ENCODE assay signal across 8 cellular contexts in the genomic region with DNA sequence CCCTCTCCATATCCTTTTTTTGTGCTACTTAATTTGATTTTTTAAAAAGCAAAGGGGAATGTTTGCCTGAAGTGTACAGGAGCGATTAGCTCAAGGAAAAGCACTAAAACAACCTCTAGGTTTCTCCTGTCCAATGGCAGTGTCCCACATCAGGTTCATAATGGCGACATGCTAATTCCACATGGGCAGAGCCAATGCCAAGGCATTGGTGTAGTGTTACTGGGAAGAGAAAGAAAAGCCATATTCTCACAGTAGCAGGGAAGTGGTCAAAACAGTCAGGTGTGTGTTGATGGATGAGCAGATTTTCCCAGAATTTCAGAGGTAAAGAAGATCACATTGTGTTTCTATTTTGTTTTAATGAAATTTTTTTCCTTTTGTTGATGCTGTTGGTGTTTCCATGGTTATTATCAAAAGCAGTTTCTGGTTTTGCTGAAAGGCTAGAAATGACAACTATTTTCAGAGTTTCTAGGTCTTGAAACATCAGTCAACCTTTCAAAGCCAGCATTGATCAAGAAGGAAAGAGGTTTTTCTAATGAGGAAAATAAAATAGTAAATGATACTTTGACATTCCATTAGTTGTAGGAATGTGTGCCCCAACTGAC.
DNase-seq lines count a peak whose midpoint lies in the region; ATAC-seq, FAIRE-seq and TF ChIP-seq lines count a peak whose summit lies in the region.

No MANE protein-coding gene starts in this region.

- peak in 1 of 2 experiments; percentile 29 for DNase-seq in A549 (ENCODE audit: low read depth in 1 of 2, low spot score in 1 of 2)
- no peak for DNase-seq in GM12878 (ENCODE audit: low read depth, low spot score)
- DNase-seq in left lung = no peak
- no peak for DNase-seq in stimulated activated naive CD8-positive, alpha-beta T cell treated with anti-CD3 and anti-CD28 coated beads, Interleukin-15, Interleukin-2, amounts not matched to agents 100 U/mL and 50 U/mL, for 24 hours
- no peak for DNase-seq in activated CD8-positive, alpha-beta memory T cell treated with anti-CD3 and anti-CD28 coated beads, Interleukin-2, amount 50 U/mL, for 48 hours
- DNase-seq in NOMO-1 treated with DMSO at 0.1 percent for 48 hours (lab: John Stamatoyannopoulos, UW; ENCODE audit: unreplicated experiment) = no peak

- 82% methylated on average over 2 of the region's 2 CpGs for WGBS in A549 (ENCODE audit: missing lambda C conversion rate)
- WGBS in GM12878 (ENCODE audit: insufficient coverage, insufficient replicate concordance, low lambda C conversion rate, missing lambda C conversion rate) = 93% methylated on average over 2 of the region's 2 CpGs

- no peak for TF ChIP-seq CTCF in A549 (IDR thresholded peaks at IDR 0.05)
- TF ChIP-seq CTCF in GM12878 (IDR thresholded peaks at IDR 0.05 in 2 of 3, conservative IDR thresholded peaks at IDR 0.05 in 1 of 3; ENCODE audit: control insufficient read depth in 2 of 3, extremely low read depth in 1 of 3, insufficient read depth in 1 of 3, low read depth in 3 of 3, low read length in 3 of 3) = no peak
- no peak for TF ChIP-seq CTCF in left lung (IDR thresholded peaks at IDR 0.05)

- intact Hi-C loops in GM12878 (cut with micrococcal nuclease; ENCODE audit: unreplicated experiment) (no loop called here), left lung (cut with DNase I) (no loop called here)

- no TSS peak for BruUV-seq in GM12878 (replicated peaks; lab: Mats Ljungman, UMichigan)

- peak overlapping the region; percentile 63 for H3K4me2 ChIP-seq in A549
- H3K4me2 ChIP-seq in GM12878 (ENCODE audit: control insufficient read depth, insufficient read depth) = peak overlapping the region; percentile 66

- in situ Hi-C loops in GM12878 (cut with MboI) = no loop called here

- TF ChIP-seq POLR2A in A549 (IDR thresholded peaks at IDR 0.05; ENCODE audit: low read length) = no peak
- TF ChIP-seq POLR2A in GM12878 (IDR thresholded peaks at IDR 0.05; ENCODE audit: low read depth, low read length) = no peak

- FAIRE-seq in A549 (lab: Jason Lieb, UNC) (no peak), GM12878 (lab: Jason Lieb, UNC) (no peak)

- no peak overlapping the region for H2AFZ ChIP-seq in GM12878 (ENCODE audit: control insufficient read depth, low read depth, low read length)

- H3K9ac ChIP-seq in GM12878 (ENCODE audit: control insufficient read depth, insufficient read depth, low read length) = no peak overlapping the region

- no peak for TF ChIP-seq RAD21 in A549 (conservative IDR thresholded peaks at IDR 0.05 in 1 of 2, IDR thresholded peaks at IDR 0.05 in 1 of 2)
- no peak for TF ChIP-seq RAD21 in Ishikawa (IDR thresholded peaks at IDR 0.05; ENCODE audit: low read depth)
- no peak for TF ChIP-seq RAD21 in GM12878 (IDR thresholded peaks at IDR 0.05; ENCODE audit: insufficient read depth, low read depth, low read length)

- ATAC-seq in A549 = peak; percentile 42 to 63; a peak in 3 of 6 replicates
- no peak for ATAC-seq in GM12878
- peak; percentile 45 for ATAC-seq in left lung
- ATAC-seq in HG02981 (IDR thresholded peaks at IDR 0.05; ENCODE audit: unreplicated experiment) = no peak
- no peak for ATAC-seq in stimulated activated naive CD8-positive, alpha-beta T cell treated with anti-CD3 and anti-CD28 coated beads, Interleukin-15, Interleukin-2, amounts not matched to agents 100 U/mL and 50 U/mL, for 24 hours

- H3K27me3 ChIP-seq in GM12878 (replicated peaks in 1 of 2; ENCODE audit: control insufficient read depth in 2 of 2, insufficient read depth in 2 of 2, low read length in 1 of 2) (no peaks in the 10 kb centered on the region), left lung (no peaks in the 10 kb centered on the region)

- RAD21 ChIA-PET in GM12878 (lab: Charles Lee; ENCODE audit: unreplicated experiment) = interaction anchor here (0.7 to 6.1 kb wide), 11 partner anchors 17 to 307 kb away, joined by 3 to 92 read pairs (median 3); partner anchors contain the start of gene FNDC3B

- 0 out of 6 replicates have a peak overlapping the region, but pooled peaks of 1 of the 2 experiments have one; percentile 36 for H3K27ac ChIP-seq in A549
- H3K27ac ChIP-seq in GM12878 (ENCODE audit: control insufficient read depth, insufficient read depth) = peak overlapping the region; percentile 42
- peak overlapping the region; percentile 56 to 71 for H3K27ac ChIP-seq in left lung

- POLR2A ChIA-PET in A549 (lab: Yijun Ruan, JAX) (no interaction called here), GM12878 (lab: Charles Lee) (interaction anchor here (0.6 to 1.6 kb wide), 9 partner anchors 9 to 827 kb away, joined by 3 to 13 read pairs (median 4); no protein-coding TSS in a partner anchor)

- H3K9me3 ChIP-seq in A549 (no peaks in the 10 kb centered on the region), GM12878 (replicated peaks; ENCODE audit: control insufficient read depth, insufficient read depth, low read length) (no peaks in the 10 kb centered on the region), left lung (no peaks in the 10 kb centered on the region)

- SMC1A ChIA-PET in GM12878 (lab: Charles Lee; ENCODE audit: uncharacterized antibody, unreplicated experiment) = interaction anchor here (0.6 to 10.8 kb wide), 14 partner anchors 8 to 228 kb away, joined by 3 to 169 read pairs (median 10); no protein-coding TSS in a partner anchor

- H3K36me3 ChIP-seq in GM12878 (ENCODE audit: control insufficient read depth in 2 of 2, insufficient read depth in 2 of 2, low read length in 1 of 2) = 0 out of 4 replicates have a peak, but pooled peaks cover 0 to 3% of the 10 kb centered on the region in 2 experiments
- H3K36me3 ChIP-seq in left lung = no peaks in the 10 kb centered on the region

- H3K4me3 ChIP-seq in A549 (no peak overlapping the region), GM12878 (no peak overlapping the region), left lung (no peak overlapping the region)

- peaks cover 60% of the 10 kb centered on the region for H3K79me2 ChIP-seq in GM12878 (ENCODE audit: control insufficient read depth, insufficient read depth, low read length)

- TF ChIP-seq EP300 in A549 (IDR thresholded peaks at IDR 0.05) (no peak), Ishikawa (IDR thresholded peaks at IDR 0.05; ENCODE audit: borderline replicate concordance) (no peak), GM12878 (IDR thresholded peaks at IDR 0.05; ENCODE audit: borderline replicate concordance in 1 of 2, control insufficient read depth in 1 of 2, low read depth in 2 of 2, low read length in 2 of 2) (no peak)

- CTCF ChIA-PET in A549 (lab: Yijun Ruan, JAX) (interaction anchor here (0.7 kb wide), 1 partner anchor 70 kb away, joined by 3 read pairs; no protein-coding TSS in a partner anchor), GM12878 (lab: Yijun Ruan, JAX) (interaction anchor here (0.6 to 4.4 kb wide), 6 partner anchors 9 to 600 kb away, joined by 3 to 30 read pairs (median 4); no protein-coding TSS in a partner anchor)

- no peaks in the 10 kb centered on the region for H4K20me1 ChIP-seq in GM12878 (ENCODE audit: control insufficient read depth, insufficient read depth)

- H3K4me1 ChIP-seq in A549 (peaks cover 92% of the 10 kb centered on the region), GM12878 (ENCODE audit: control insufficient read depth, insufficient read depth, low read length) (peaks cover 68% of the 10 kb centered on the region), left lung (peaks cover 49 to 97% of the 10 kb centered on the region in 2 donors)

TF ChIP-seq in A549, 52 proteins besides CTCF, POLR2A, EP300 and RAD21:
- TF ChIP-seq ZFP36 (IDR thresholded peaks at IDR 0.05; ENCODE audit: borderline replicate concordance, partially characterized antibody) = no peak
- no peak for TF ChIP-seq FOXS1 (CRISPR knock-in tag; IDR thresholded peaks at IDR 0.05)
- TF ChIP-seq RFX5 (IDR thresholded peaks at IDR 0.05) = peak; percentile 64; the same call in 1 of the 2 replicates

TF ChIP-seq in Ishikawa, 13 proteins besides CTCF, POLR2A, EP300 and RAD21:
- peak; percentile 91 for TF ChIP-seq YY1 (IDR thresholded peaks at IDR 0.05; ENCODE audit: low read depth)
- no peak for TF ChIP-seq CREB1 (IDR thresholded peaks at IDR 0.05; ENCODE audit: low read depth)
- TF ChIP-seq, protein P1, sequence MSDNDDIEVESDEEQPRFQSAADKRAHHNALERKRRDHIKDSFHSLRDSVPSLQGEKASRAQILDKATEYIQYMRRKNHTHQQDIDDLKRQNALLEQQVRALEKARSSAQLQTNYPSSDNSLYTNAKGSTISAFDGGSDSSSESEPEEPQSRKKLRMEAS (IDR thresholded peaks at IDR 0.05) = peak; percentile 44; the same call in 1 of the 2 replicates
- TF ChIP-seq TAF1 (IDR thresholded peaks at IDR 0.05; ENCODE audit: low read depth) = no peak

TF ChIP-seq in GM12878, 131 proteins besides CTCF, POLR2A, EP300 and RAD21:
- TF ChIP-seq ZZZ3 (IDR thresholded peaks at IDR 0.05; ENCODE audit: control insufficient read depth, insufficient read length, low read depth) (no peak), CBX3 (IDR thresholded peaks at IDR 0.05; ENCODE audit: borderline replicate concordance, low read depth) (no peak), NR2C2 (IDR thresholded peaks at IDR 0.05; ENCODE audit: borderline replicate concordance, control insufficient read depth, insufficient read length, low read depth) (no peak), HDAC6 (IDR thresholded peaks at IDR 0.05; ENCODE audit: unreplicated experiment) (no peak), BCLAF1 (IDR thresholded peaks at IDR 0.05) (no peak)

Comparison
In these comparisons a context has a peak if more than half of its experiments do, and no peak if none do; other contexts are left out.
1. ATAC-seq: peak in A549 (2 of 2) and left lung (single experiment); none in GM12878 (single experiment), HG02981 (single experiment) and stimulated activated naive CD8-positive, alpha-beta T cell treated with anti-CD3 and anti-CD28 coated beads, Interleukin-15, Interleukin-2, amounts not matched to agents 100 U/mL and 50 U/mL, for 24 hours (single experiment).
2. Of the 24 proteins assayed by ChIP-seq in both GM12878 and A549: peak only in GM12878: none; only in A549: RFX5; in both: none; in neither: 23.